Comparison of ENCODE assay signal across 10 cellular contexts in the genomic region with DNA sequence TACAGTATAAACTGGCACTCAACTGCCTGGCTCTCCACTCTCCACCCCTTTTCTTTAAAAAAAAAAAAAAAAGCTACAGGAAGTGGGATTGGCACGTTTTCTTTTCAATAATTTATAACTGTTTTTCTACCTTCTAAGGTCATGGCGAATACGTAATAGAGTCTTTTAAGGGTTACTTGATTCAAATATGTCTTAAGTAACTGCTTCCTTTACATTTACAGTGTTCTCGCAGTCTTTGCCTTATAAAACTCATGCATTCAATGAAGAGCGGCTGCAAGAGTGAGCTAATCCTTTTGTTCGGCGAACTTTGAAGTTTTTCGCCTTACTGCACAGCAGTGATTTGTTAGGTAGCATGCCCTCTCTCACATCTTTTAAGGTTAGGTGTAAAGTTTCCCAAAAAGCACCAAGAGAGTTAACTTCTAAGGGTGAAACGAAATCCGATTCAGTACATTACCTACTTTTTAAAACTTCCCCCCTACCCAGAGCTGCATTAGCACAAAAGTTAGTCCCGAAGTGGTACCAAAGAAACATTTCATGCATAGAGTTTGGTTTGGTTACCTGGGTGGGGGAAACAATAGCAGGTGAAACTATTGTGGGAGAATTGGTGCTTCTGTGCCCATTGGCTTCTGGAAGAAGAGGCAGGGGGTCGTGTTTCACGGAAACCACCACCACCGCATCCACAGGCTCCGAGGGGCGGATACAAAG. TPM values are rescaled to one million over a fixed set of nuclear protein-coding genes. Genes with fewer than 3 reads are reported as not detected.
DNase-seq lines count a peak whose midpoint lies in the region; ATAC-seq and TF ChIP-seq lines count a peak whose summit lies in the region.
"Had no signal": no experiment of that assay in that cellular context is flagged by ENCODE, and none has a peak within 500 bp of the region (broad histone marks: within the 10 kb centered on the region; RNA-seq: fewer than 3 reads in every experiment).

No MANE protein-coding gene starts in this region.

- no peaks in the 10 kb centered on the region; the same call in 1 of the 2 replicates for H3K79me2 ChIP-seq in KMS-11 (ENCODE audit: insufficient read depth, low read depth)

- H3K27me3 Mint-ChIP-seq in Caco-2 (ENCODE audit: insufficient read depth, unreplicated experiment), result no peaks in the 10 kb centered on the region
- peaks cover 2 to 3% of the 10 kb centered on the region in 2 donors for H3K27me3 Mint-ChIP-seq in natural killer cell treated with Interleukin-12 subunit alpha and Interleukin-12 subunit beta and Interleukin-15 and Interleukin-18, amount 100 ng/mL, for 72 hours

- TSS peak; percentile 26 for BruUV-seq in Caco-2 (replicated peaks; lab: Mats Ljungman, UMichigan)

- H3K36me3 Mint-ChIP-seq in Caco-2 (ENCODE audit: insufficient read depth, unreplicated experiment), result no peaks in the 10 kb centered on the region
- H3K36me3 Mint-ChIP-seq in natural killer cell treated with Interleukin-12 subunit alpha and Interleukin-12 subunit beta and Interleukin-15 and Interleukin-18, amount 100 ng/mL, for 72 hours, result no peaks in the 10 kb centered on the region

- 0 out of 2 replicates have a peak, but pooled peaks cover 4% of the 10 kb centered on the region for H4K20me1 ChIP-seq in KMS-11 (ENCODE audit: insufficient read depth)

- peaks cover 13% of the 10 kb centered on the region for H3K4me1 Mint-ChIP-seq in Caco-2 (ENCODE audit: low read depth, unreplicated experiment)
- H3K4me1 Mint-ChIP-seq in natural killer cell treated with Interleukin-12 subunit alpha and Interleukin-12 subunit beta and Interleukin-15 and Interleukin-18, amount 100 ng/mL, for 72 hours (ENCODE audit: low read depth in 2 of 2), result peaks cover 18 to 27% of the 10 kb centered on the region in 2 donors

- no peaks in the 10 kb centered on the region for H3K36me3 ChIP-seq in Caco-2 (ENCODE audit: control insufficient read depth, insufficient read depth, low read length)
- H3K36me3 ChIP-seq in KMS-11 (ENCODE audit: insufficient read depth), result no peaks in the 10 kb centered on the region
- no peaks in the 10 kb centered on the region for H3K36me3 ChIP-seq in duodenal mucosa (ENCODE audit: control insufficient read depth in 1 of 2, insufficient read depth in 2 of 2, low read length in 2 of 2)

- no peaks in the 10 kb centered on the region for H3K9me3 ChIP-seq in Caco-2
- H3K9me3 ChIP-seq in duodenal mucosa (ENCODE audit: control insufficient read depth in 1 of 2, low read length in 2 of 2), result no peaks in the 10 kb centered on the region

- H3K27ac Mint-ChIP-seq in Caco-2 (ENCODE audit: unreplicated experiment), result no peak overlapping the region
- no peak overlapping the region for H3K27ac Mint-ChIP-seq in natural killer cell treated with Interleukin-12 subunit alpha and Interleukin-12 subunit beta and Interleukin-15 and Interleukin-18, amount 100 ng/mL, for 72 hours

- H3K4me2 ChIP-seq in KMS-11, result peak overlapping the region; percentile 80

- H3K9ac ChIP-seq in KMS-11 (no peak overlapping the region), duodenal mucosa (ENCODE audit: low read depth in 1 of 2, low read length in 2 of 2) (no peak overlapping the region)

- H3K27ac ChIP-seq in KMS-11, result peak overlapping the region; percentile 58; the same call in 1 of the 2 replicates
- no peak overlapping the region for H3K27ac ChIP-seq in duodenal mucosa (ENCODE audit: low read depth, low read length)

- CTCF ChIA-PET in Caco-2 (lab: Charles Lee), result no interaction called here

- no peak for ATAC-seq in natural killer cell treated with Interleukin-12 subunit alpha and Interleukin-12 subunit beta and Interleukin-15 and Interleukin-18, amount 100 ng/mL, for 72 hours
- ATAC-seq: left cardiac atrium had no signal

- H3K9me3 Mint-ChIP-seq in Caco-2 (ENCODE audit: unreplicated experiment), result no peaks in the 10 kb centered on the region
- no peaks in the 10 kb centered on the region for H3K9me3 Mint-ChIP-seq in natural killer cell treated with Interleukin-12 subunit alpha and Interleukin-12 subunit beta and Interleukin-15 and Interleukin-18, amount 100 ng/mL, for 72 hours

- POLR2A ChIA-PET in Caco-2 (lab: Charles Lee), result no interaction called here

- H3K4me3 ChIP-seq in Caco-2 (ENCODE audit: low read depth, low read length) (no peak overlapping the region), KMS-11 (IDR thresholded peaks at IDR 0.05; ENCODE audit: insufficient read depth, low read depth, low read length) (no peak overlapping the region), duodenal mucosa (ENCODE audit: low read depth in 1 of 2, low read length in 2 of 2) (peak overlapping the region; percentile 25 to 38)

- DNase-seq in Caco-2 (no peak), GM10266 (ENCODE audit: extremely low spot score) (no peak), hepatic stellate cell (ENCODE audit: low spot score) (no peak), NCI-H82 treated with DMSO at 0.1 percent for 48 hours (lab: John Stamatoyannopoulos, UW; ENCODE audit: unreplicated experiment) (no peak), DMS79 treated with DMSO at 0.1 percent for 48 hours (lab: John Stamatoyannopoulos, UW) (no peak)
- no peak for DNase-seq in natural killer cell treated with Interleukin-12 subunit alpha and Interleukin-12 subunit beta and Interleukin-15 and Interleukin-18, amount 100 ng/mL, for 72 hours (ENCODE audit: low spot score)
- DNase-seq: left cardiac atrium, NCI-H524 treated with DMSO at 0.1 percent for 48 hours had no signal

- H3K4me1 ChIP-seq in Caco-2, result peaks cover 4% of the 10 kb centered on the region; the same call in 1 of the 2 replicates
- peaks cover 43% of the 10 kb centered on the region for H3K4me1 ChIP-seq in KMS-11 (ENCODE audit: low read depth, poor library complexity, severe bottlenecking)
- peaks cover 31 to 39% of the 10 kb centered on the region in 2 donors for H3K4me1 ChIP-seq in duodenal mucosa (ENCODE audit: control insufficient read depth in 1 of 2, insufficient read depth in 2 of 2, low read length in 2 of 2)

- H3K27me3 ChIP-seq in Caco-2 (replicated peaks; ENCODE audit: control insufficient read depth, insufficient read depth, low read length) (no peaks in the 10 kb centered on the region; the same call in 1 of the 2 replicates), KMS-11 (ENCODE audit: insufficient read depth, low read depth) (no peaks in the 10 kb centered on the region), duodenal mucosa (ENCODE audit: control insufficient read depth in 1 of 2, insufficient read depth in 2 of 2, low read length in 2 of 2) (peaks cover 15 to 17% of the 10 kb centered on the region in 2 donors)

- intact Hi-C loops in Caco-2 (cut with micrococcal nuclease; ENCODE audit: unreplicated experiment), result loop anchor here (10.0 kb wide), 1 partner anchor 108 kb away; no protein-coding TSS in a partner anchor

- TF ChIP-seq CTCF in Caco-2 (IDR thresholded peaks at IDR 0.05; ENCODE audit: insufficient read depth in 1 of 2, low read depth in 1 of 2, low read length in 1 of 2, severe bottlenecking in 1 of 2, unreplicated experiment in 1 of 2) (no peak), KMS-11 (conservative IDR thresholded peaks at IDR 0.05; ENCODE audit: low read depth, low read length) (no peak), GM10266 (IDR thresholded peaks at IDR 0.05; ENCODE audit: control insufficient read depth, insufficient read depth, low read depth, missing control alignments) (no peak)

- H3K4me3 Mint-ChIP-seq in Caco-2 (ENCODE audit: unreplicated experiment), result peak overlapping the region; percentile 75
- peak overlapping the region; percentile 48 for H3K4me3 Mint-ChIP-seq in natural killer cell treated with Interleukin-12 subunit alpha and Interleukin-12 subunit beta and Interleukin-15 and Interleukin-18, amount 100 ng/mL, for 72 hours

- H2AFZ ChIP-seq in KMS-11 (ENCODE audit: low read depth), result no peak overlapping the region

RNA-seq across cellular contexts. Expression of a gene that starts 2.0 kb away (rescaled TPM):
- 5.7 and 6.8 TPM in 2 replicates for total RNA-seq in Caco-2 (2022)
- 1 to 10 TPM; 4.0 to 4.5 TPM for total RNA-seq in natural killer cell treated with Interleukin-12 subunit alpha and Interleukin-12 subunit beta and Interleukin-15 and Interleukin-18, amount 100 ng/mL, for 72 hours

Comparison
In these comparisons a context has a peak if more than half of its experiments do, and no peak if none do; other contexts are left out.
1. H3K4me3 ChIP-seq: peak in duodenal mucosa (2 of 2); none in Caco-2 (single experiment) and KMS-11 (single experiment).